In the genomic region with DNA sequence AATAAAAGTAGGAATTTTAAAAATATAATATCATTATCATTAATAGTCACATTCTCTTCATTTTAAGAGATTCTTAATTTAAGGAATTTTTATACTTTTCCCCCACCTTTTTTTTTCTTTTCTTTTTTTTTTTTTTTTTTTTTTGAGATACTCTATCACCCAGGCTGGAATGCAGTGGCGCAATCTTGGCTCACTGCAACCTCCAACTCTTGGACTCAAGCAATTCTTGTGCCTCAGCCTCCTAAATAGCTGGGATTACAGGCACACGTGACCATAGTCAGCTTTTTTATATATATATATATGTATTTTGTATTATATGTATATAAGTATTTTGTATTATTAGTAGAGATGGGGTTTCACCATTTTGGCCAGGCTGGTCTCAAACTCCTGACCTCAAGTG, we compare ENCODE assay signal across 1 cellular context.
TF ChIP-seq lines count a peak whose summit lies in the region.

No MANE protein-coding gene starts in this region.

TF ChIP-seq in HepG2, 621 proteins besides CTCF, POLR2A, EP300 and RAD21 (continued from another document):
- no peak for TF ChIP-seq ZNF326 (CRISPR knock-in tag; IDR thresholded peaks at IDR 0.05; ENCODE audit: borderline replicate concordance)
